Comparison of ENCODE assay signal across 9 cellular contexts in the genomic region with DNA sequence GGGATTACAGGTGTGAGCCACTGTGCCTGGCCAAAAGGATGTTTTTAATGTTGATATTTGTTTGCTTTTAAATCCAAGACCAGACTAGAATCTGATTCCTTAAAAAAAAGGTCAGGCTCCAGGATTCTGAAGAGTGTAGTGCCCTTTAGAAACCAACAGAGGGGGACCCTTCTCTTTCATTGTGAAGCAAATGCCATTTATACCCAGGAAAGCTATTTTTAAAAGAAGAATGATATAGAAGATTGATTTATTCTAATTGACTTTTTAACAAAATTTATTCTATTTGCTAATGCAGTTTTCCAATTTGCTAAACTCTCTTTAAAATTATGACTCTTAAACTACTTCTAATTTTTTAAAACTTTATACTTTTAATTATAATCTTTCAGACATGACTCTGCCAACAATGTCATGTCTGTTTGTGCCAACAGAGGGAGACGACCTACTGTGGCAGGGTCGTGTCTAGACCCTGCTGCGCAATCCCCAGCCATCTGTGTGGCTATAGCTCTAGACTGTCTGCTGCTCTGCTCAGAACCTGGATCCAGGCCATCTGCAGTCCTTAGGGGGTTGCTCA.
DNase-seq lines count a peak whose midpoint lies in the region; ATAC-seq, FAIRE-seq and TF ChIP-seq lines count a peak whose summit lies in the region.
"Had no signal": no experiment of that assay in that cellular context is flagged by ENCODE, and none has a peak within 500 bp of the region (broad histone marks: within the 10 kb centered on the region; RNA-seq: fewer than 3 reads in every experiment).

No MANE protein-coding gene starts in this region.

- CTCF ChIA-PET in K562 (lab: Yijun Ruan, JAX; ENCODE audit: low intra/inter-chr PET ratio) = interaction anchor here (0.6 to 1.8 kb wide), 9 partner anchors 28 to 732 kb away, joined by 3 to 15 read pairs (median 6); no protein-coding TSS in a partner anchor

- no peak overlapping the region for H3K27ac Mint-ChIP-seq in stimulated activated naive CD8-positive, alpha-beta T cell treated with anti-CD3 and anti-CD28 coated beads, Interleukin-15, amount 100 ng/mL, for 72 hours
- no peak overlapping the region for H3K27ac Mint-ChIP-seq in T-helper 2 cell treated with Interferon-gamma antibody and Interleukin-4, amounts not matched to agents 5 μg/mL and 100 μg/mL, for 36 hours
- H3K27ac Mint-ChIP-seq: memory B cell had no signal

- no peak for TF ChIP-seq EP300 in K562 (IDR thresholded peaks at IDR 0.05; ENCODE audit: low read length)

- no peaks in the 10 kb centered on the region for H3K9me3 Mint-ChIP-seq in stimulated activated naive CD8-positive, alpha-beta T cell treated with anti-CD3 and anti-CD28 coated beads, Interleukin-15, amount 100 ng/mL, for 72 hours
- H3K9me3 Mint-ChIP-seq in T-helper 2 cell treated with Interferon-gamma antibody and Interleukin-4, amounts not matched to agents 5 μg/mL and 100 μg/mL, for 36 hours = no peaks in the 10 kb centered on the region
- H3K9me3 Mint-ChIP-seq: memory B cell had no signal

- FAIRE-seq in H54 (lab: Jason Lieb, UNC) (no peak), K562 (lab: Jason Lieb, UNC) (no peak)

- H4K20me1 ChIP-seq in K562 (replicated peaks; ENCODE audit: control insufficient read depth, insufficient read depth, low read length) = no peaks in the 10 kb centered on the region

- H2AFZ ChIP-seq in K562 (ENCODE audit: low read depth, low read length) = no peak overlapping the region

- no peaks in the 10 kb centered on the region for H3K9me3 ChIP-seq in K562 (replicated peaks; ENCODE audit: control insufficient read depth, insufficient read depth, low read depth, low read length)

- TF ChIP-seq RAD21 in K562 (CRISPR knock-in tag; conservative IDR thresholded peaks at IDR 0.05 in 1 of 2, IDR thresholded peaks at IDR 0.05 in 1 of 2) = peak; percentile 82 to 88

- no peak overlapping the region for H3K27ac ChIP-seq in K562 (ENCODE audit: extremely low read depth, low read depth, low read length)

- H3K36me3 ChIP-seq in K562 (ENCODE audit: control insufficient read depth, insufficient read depth, low read length) = no peaks in the 10 kb centered on the region; the same call in 2 of the 3 replicates

- no peaks in the 10 kb centered on the region for H3K36me3 Mint-ChIP-seq in T-helper 2 cell treated with Interferon-gamma antibody and Interleukin-4, amounts not matched to agents 5 μg/mL and 100 μg/mL, for 36 hours (ENCODE audit: low read depth)
- H3K36me3 Mint-ChIP-seq: memory B cell had no signal

- TF ChIP-seq POLR2A in H54 (IDR thresholded peaks at IDR 0.05; ENCODE audit: low read depth, low read length) (no peak), K562 (conservative IDR thresholded peaks at IDR 0.05) (no peak)

- no peak overlapping the region for H3K4me2 ChIP-seq in K562 (ENCODE audit: insufficient read depth, low read length)

- peak; percentile 83 for ATAC-seq in K562
- ATAC-seq in left colon = peak; percentile 78
- ATAC-seq in HG02798 (IDR thresholded peaks at IDR 0.05; ENCODE audit: poor library complexity, unreplicated experiment) = no peak
- ATAC-seq in stimulated activated naive CD8-positive, alpha-beta T cell treated with anti-CD3 and anti-CD28 coated beads, Interleukin-15, amount 100 ng/mL, for 72 hours = no peak

- 26% methylated on average over 3 of the region's 3 CpGs for WGBS in K562 (ENCODE audit: insufficient coverage, low coverage, missing lambda C conversion rate)

- no peak overlapping the region for H3K9ac ChIP-seq in K562 (ENCODE audit: insufficient read depth in 1 of 2, low read depth in 2 of 2, low read length in 2 of 2)

- DNase-seq in D341Med (ENCODE audit: low spot score) = peak; percentile 78
- peak; percentile 15 for DNase-seq in H54 (ENCODE audit: insufficient read length, low spot score)
- DNase-seq in NCI-H2227 (lab: John Stamatoyannopoulos, UW; ENCODE audit: unreplicated experiment) = peak; percentile 62
- DNase-seq in K562 (ENCODE audit: extremely low read depth in 1 of 4, low spot score in 3 of 4) = peak in 2 of 4 experiments; percentile 43 to 61
- DNase-seq in left colon = no peak
- DNase-seq in stimulated activated naive CD8-positive, alpha-beta T cell treated with anti-CD3 and anti-CD28 coated beads, Interleukin-15, amount 100 ng/mL, for 72 hours = no peak
- DNase-seq in T-helper 2 cell treated with Interferon-gamma antibody and Interleukin-4, amounts not matched to agents 5 μg/mL and 100 μg/mL, for 36 hours (ENCODE audit: low spot score) = no peak

- H3K27me3 ChIP-seq in K562 (ENCODE audit: control insufficient read depth in 2 of 2, insufficient read depth in 2 of 2, low read length in 2 of 2) = peaks cover 0 to 3% of the 10 kb centered on the region in 2 experiments; a peak in 1 of 5 replicates

- no peak overlapping the region for H3K4me3 ChIP-seq in K562

- in situ Hi-C loops in K562 (cut with MboI) = loop anchor here (25.0 kb wide), 1 partner anchor 1124 kb away; no protein-coding TSS in a partner anchor

- no TSS peak for BruUV-seq in K562 (replicated peaks; lab: Mats Ljungman, UMichigan)

- H3K79me2 ChIP-seq in K562 (ENCODE audit: control insufficient read depth, insufficient read depth, low read length) = no peaks in the 10 kb centered on the region

- H3K4me1 ChIP-seq in K562 (replicated peaks in 1 of 2; ENCODE audit: control insufficient read depth in 2 of 2, insufficient read depth in 2 of 2, low read length in 2 of 2) = no peaks in the 10 kb centered on the region

- POLR2A ChIA-PET in K562 (lab: Yijun Ruan, JAX) = interaction anchor here (1.1 kb wide), 1 partner anchor 163 kb away, joined by 3 read pairs; no protein-coding TSS in a partner anchor

- no peaks in the 10 kb centered on the region for H3K27me3 Mint-ChIP-seq in stimulated activated naive CD8-positive, alpha-beta T cell treated with anti-CD3 and anti-CD28 coated beads, Interleukin-15, amount 100 ng/mL, for 72 hours
- H3K27me3 Mint-ChIP-seq in T-helper 2 cell treated with Interferon-gamma antibody and Interleukin-4, amounts not matched to agents 5 μg/mL and 100 μg/mL, for 36 hours (ENCODE audit: low read depth) = peaks cover 2% of the 10 kb centered on the region

- no peak overlapping the region for H3K4me3 Mint-ChIP-seq in stimulated activated naive CD8-positive, alpha-beta T cell treated with anti-CD3 and anti-CD28 coated beads, Interleukin-15, amount 100 ng/mL, for 72 hours
- no peak overlapping the region for H3K4me3 Mint-ChIP-seq in T-helper 2 cell treated with Interferon-gamma antibody and Interleukin-4, amounts not matched to agents 5 μg/mL and 100 μg/mL, for 36 hours
- H3K4me3 Mint-ChIP-seq: memory B cell had no signal

- no peaks in the 10 kb centered on the region for H3K9me1 ChIP-seq in K562 (ENCODE audit: control insufficient read depth, insufficient read depth, low read length)

- no peaks in the 10 kb centered on the region for H3K4me1 Mint-ChIP-seq in stimulated activated naive CD8-positive, alpha-beta T cell treated with anti-CD3 and anti-CD28 coated beads, Interleukin-15, amount 100 ng/mL, for 72 hours
- H3K4me1 Mint-ChIP-seq in T-helper 2 cell treated with Interferon-gamma antibody and Interleukin-4, amounts not matched to agents 5 μg/mL and 100 μg/mL, for 36 hours (ENCODE audit: low read depth) = no peaks in the 10 kb centered on the region
- H3K4me1 Mint-ChIP-seq: memory B cell had no signal

- intact Hi-C loops in K562 (cut with micrococcal nuclease) = loop anchor here (2.0 to 10.0 kb wide), 2 partner anchors 91 to 1941 kb away; no protein-coding TSS in a partner anchor
- intact Hi-C loops in left colon (cut with DNase I, micrococcal nuclease) = loop anchor here in 1 of 2 donors (10.0 kb wide), 1 partner anchor 511 kb away; no protein-coding TSS in a partner anchor

- peak; percentile 51 to 81 (median 55); a peak in 5 of 6 replicates for TF ChIP-seq CTCF in K562 (IDR thresholded peaks at IDR 0.05 in 2 of 3, conservative IDR thresholded peaks at IDR 0.05 in 1 of 3; ENCODE audit: insufficient read depth in 2 of 3, low read depth in 1 of 3, low read length in 3 of 3)

TF ChIP-seq in K562, 482 proteins besides CTCF, POLR2A, EP300 and RAD21:
- TF ChIP-seq, protein P1, sequence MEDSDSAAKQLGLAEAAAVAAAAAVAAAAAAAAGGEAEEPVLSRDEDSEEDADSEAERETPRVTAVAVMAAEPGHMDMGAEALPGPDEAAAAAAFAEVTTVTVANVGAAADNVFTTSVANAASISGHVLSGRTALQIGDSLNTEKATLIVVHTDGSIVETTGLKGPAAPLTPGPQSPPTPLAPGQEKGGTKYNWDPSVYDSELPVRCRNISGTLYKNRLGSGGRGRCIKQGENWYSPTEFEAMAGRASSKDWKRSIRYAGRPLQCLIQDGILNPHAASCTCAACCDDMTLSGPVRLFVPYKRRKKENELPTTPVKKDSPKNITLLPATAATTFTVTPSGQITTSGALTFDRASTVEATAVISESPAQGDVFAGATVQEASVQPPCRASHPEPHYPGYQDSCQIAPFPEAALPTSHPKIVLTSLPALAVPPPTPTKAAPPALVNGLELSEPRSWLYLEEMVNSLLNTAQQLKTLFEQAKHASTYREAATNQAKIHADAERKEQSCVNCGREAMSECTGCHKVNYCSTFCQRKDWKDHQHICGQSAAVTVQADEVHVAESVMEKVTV (CRISPR knock-in tag; IDR thresholded peaks at IDR 0.05) = peak; percentile 74
- no peak for TF ChIP-seq CHCHD3 (CRISPR knock-in tag; IDR thresholded peaks at IDR 0.05)
- TF ChIP-seq, protein P2, sequence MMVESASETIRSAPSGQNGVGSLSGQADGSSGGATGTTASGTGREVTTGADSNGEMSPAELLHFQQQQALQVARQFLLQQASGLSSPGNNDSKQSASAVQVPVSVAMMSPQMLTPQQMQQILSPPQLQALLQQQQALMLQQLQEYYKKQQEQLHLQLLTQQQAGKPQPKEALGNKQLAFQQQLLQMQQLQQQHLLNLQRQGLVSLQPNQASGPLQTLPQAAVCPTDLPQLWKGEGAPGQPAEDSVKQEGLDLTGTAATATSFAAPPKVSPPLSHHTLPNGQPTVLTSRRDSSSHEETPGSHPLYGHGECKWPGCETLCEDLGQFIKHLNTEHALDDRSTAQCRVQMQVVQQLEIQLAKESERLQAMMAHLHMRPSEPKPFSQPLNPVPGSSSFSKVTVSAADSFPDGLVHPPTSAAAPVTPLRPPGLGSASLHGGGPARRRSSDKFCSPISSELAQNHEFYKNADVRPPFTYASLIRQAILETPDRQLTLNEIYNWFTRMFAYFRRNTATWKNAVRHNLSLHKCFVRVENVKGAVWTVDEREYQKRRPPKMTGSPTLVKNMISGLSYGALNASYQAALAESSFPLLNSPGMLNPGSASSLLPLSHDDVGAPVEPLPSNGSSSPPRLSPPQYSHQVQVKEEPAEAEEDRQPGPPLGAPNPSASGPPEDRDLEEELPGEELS (CRISPR knock-in tag; IDR thresholded peaks at IDR 0.05; ENCODE audit: borderline replicate concordance) = no peak
- TF ChIP-seq SMC3 (conservative IDR thresholded peaks at IDR 0.05; ENCODE audit: insufficient read depth, low read depth, low read length) = peak; percentile 41; the same call in 1 of the 2 replicates
- no peak for TF ChIP-seq ZKSCAN3 (CRISPR knock-in tag; IDR thresholded peaks at IDR 0.05)
- peak; percentile 51; the same call in 1 of the 2 replicates for TF ChIP-seq ZNF384 (IDR thresholded peaks at IDR 0.05; ENCODE audit: low read depth, low read length)
- no peak for TF ChIP-seq ATF7 (IDR thresholded peaks at IDR 0.05)

Comparison
In these comparisons a context has a peak if more than half of its experiments do, and no peak if none do; other contexts are left out.
1. DNase-seq: peak in D341Med (single experiment), H54 (single experiment) and NCI-H2227 (single experiment); none in left colon (0 of 2), stimulated activated naive CD8-positive, alpha-beta T cell treated with anti-CD3 and anti-CD28 coated beads, Interleukin-15, amount 100 ng/mL, for 72 hours (0 of 2) and T-helper 2 cell treated with Interferon-gamma antibody and Interleukin-4, amounts not matched to agents 5 μg/mL and 100 μg/mL, for 36 hours (single experiment).
2. ATAC-seq: peak in K562 (single experiment) and left colon (single experiment); none in HG02798 (single experiment) and stimulated activated naive CD8-positive, alpha-beta T cell treated with anti-CD3 and anti-CD28 coated beads, Interleukin-15, amount 100 ng/mL, for 72 hours (single experiment).